ENCODE assay signal across 1 cellular context in genomic region chr11:3823303-3823702, GRCh38.
A peak's percentile ranks its signal among the peaks of the same experiment; 100 is the strongest.
TF ChIP-seq lines count a peak whose summit lies in the region.

No MANE protein-coding gene starts in this region.

TF ChIP-seq in K562, 482 proteins besides CTCF, POLR2A, EP300 and RAD21:
- TF ChIP-seq RBM15 (IDR thresholded peaks at IDR 0.05; ENCODE audit: insufficient read depth, low read length) (no peak), FOSL1 (tag; conservative IDR thresholded peaks at IDR 0.05) (0 out of 2 replicates have a peak, but pooled peaks have one; percentile 29), TAF9B (IDR thresholded peaks at IDR 0.05; ENCODE audit: partially characterized antibody) (no peak), MNT (conservative IDR thresholded peaks at IDR 0.05) (no peak), TARDBP (IDR thresholded peaks at IDR 0.05) (no peak), SRSF1 (IDR thresholded peaks at IDR 0.05; ENCODE audit: low read depth, low read length) (no peak), DPF2 (IDR thresholded peaks at IDR 0.05) (no peak)
